In the genomic region with DNA sequence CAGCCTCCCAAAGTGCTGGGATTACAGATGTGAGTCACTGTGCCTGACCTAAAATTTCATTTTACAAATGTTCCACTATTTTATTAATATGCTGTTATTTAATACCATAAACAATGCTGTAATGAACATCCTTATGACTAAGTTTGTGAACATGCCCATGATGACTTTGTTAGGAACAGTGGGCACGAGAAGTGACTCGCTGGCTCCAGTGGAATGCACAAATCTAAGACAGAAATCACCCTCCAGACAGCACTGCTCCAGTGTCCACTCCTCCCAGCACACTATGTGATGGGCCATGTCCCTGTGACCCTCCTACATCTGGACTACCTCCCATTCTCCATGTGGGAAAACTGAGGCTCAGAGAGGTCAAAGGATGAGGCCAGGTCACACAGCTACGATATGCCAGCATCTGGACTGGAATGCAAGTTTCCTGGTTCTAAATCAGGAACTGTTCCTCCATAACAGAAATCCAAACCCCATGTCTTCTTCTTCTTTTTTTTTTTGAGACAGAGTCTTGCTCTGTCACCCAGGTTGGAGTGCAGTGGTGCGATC, we compare ENCODE assay signal across 1 cellular context.
TF ChIP-seq lines count a peak whose summit lies in the region.

No MANE protein-coding gene starts in this region.

TF ChIP-seq in IMR-90, 13 proteins besides CTCF, POLR2A, EP300 and RAD21 (continued from another document):
- TF ChIP-seq, protein P1, sequence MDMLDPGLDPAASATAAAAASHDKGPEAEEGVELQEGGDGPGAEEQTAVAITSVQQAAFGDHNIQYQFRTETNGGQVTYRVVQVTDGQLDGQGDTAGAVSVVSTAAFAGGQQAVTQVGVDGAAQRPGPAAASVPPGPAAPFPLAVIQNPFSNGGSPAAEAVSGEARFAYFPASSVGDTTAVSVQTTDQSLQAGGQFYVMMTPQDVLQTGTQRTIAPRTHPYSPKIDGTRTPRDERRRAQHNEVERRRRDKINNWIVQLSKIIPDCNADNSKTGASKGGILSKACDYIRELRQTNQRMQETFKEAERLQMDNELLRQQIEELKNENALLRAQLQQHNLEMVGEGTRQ (IDR thresholded peaks at IDR 0.05; ENCODE audit: low read depth, low read length): no peak
- TF ChIP-seq RCOR1 (IDR thresholded peaks at IDR 0.05; ENCODE audit: insufficient replicate concordance, low read length) (no peak), CEBPB (IDR thresholded peaks at IDR 0.05; ENCODE audit: low read depth, low read length) (no peak), NFE2L2 (IDR thresholded peaks at IDR 0.05; ENCODE audit: low read depth, low read length) (no peak), BHLHE40 (IDR thresholded peaks at IDR 0.05; ENCODE audit: low read depth, low read length) (peak; percentile 74), MXI1 (IDR thresholded peaks at IDR 0.05; ENCODE audit: borderline replicate concordance, low read depth, low read length) (no peak), MAZ (IDR thresholded peaks at IDR 0.05; ENCODE audit: borderline replicate concordance, low read depth, low read length) (no peak), SMC3 (IDR thresholded peaks at IDR 0.05; ENCODE audit: low read depth, low read length) (no peak), CHD1 (IDR thresholded peaks at IDR 0.05; ENCODE audit: low read depth, low read length) (no peak)
- TF ChIP-seq, protein P2, sequence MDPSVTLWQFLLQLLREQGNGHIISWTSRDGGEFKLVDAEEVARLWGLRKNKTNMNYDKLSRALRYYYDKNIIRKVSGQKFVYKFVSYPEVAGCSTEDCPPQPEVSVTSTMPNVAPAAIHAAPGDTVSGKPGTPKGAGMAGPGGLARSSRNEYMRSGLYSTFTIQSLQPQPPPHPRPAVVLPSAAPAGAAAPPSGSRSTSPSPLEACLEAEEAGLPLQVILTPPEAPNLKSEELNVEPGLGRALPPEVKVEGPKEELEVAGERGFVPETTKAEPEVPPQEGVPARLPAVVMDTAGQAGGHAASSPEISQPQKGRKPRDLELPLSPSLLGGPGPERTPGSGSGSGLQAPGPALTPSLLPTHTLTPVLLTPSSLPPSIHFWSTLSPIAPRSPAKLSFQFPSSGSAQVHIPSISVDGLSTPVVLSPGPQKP (IDR thresholded peaks at IDR 0.05; ENCODE audit: borderline replicate concordance, low read depth, low read length): no peak
